17 cellular contexts compared by ENCODE assay signal in genomic region chr11:211741-212140, GRCh38. TPM values are rescaled to one million over a fixed set of nuclear protein-coding genes. Genes with fewer than 3 reads are reported as not detected.
A peak's percentile ranks its signal among the peaks of the same experiment; 100 is the strongest.
DNase-seq lines count a peak whose midpoint lies in the region; TF ChIP-seq lines count a peak whose summit lies in the region.
"Had no signal": no experiment of that assay in that cellular context is flagged by ENCODE, and none has a peak within 500 bp of the region (broad histone marks: within the 10 kb centered on the region; RNA-seq: fewer than 3 reads in every experiment).

No MANE protein-coding gene starts in this region.

- no peaks in the 10 kb centered on the region for H3K27me3 Mint-ChIP-seq in mesothelial cell of epicardium (ENCODE audit: low read depth)

- peak overlapping the region; percentile 40 for H3K4me3 Mint-ChIP-seq in mesothelial cell of epicardium

- peak overlapping the region; percentile 57 for H3K27ac Mint-ChIP-seq in mesothelial cell of epicardium

- H3K9me3 ChIP-seq in BLaER1 (no peaks in the 10 kb centered on the region), Loucy (ENCODE audit: insufficient read depth, low read depth, low read length) (no peaks in the 10 kb centered on the region), MM.1S (replicated peaks; ENCODE audit: insufficient read depth, low read length) (no peaks in the 10 kb centered on the region)

- H3K4me1 ChIP-seq in BLaER1 (peaks cover 21% of the 10 kb centered on the region), Loucy (ENCODE audit: insufficient read depth, low read length, poor library complexity, severe bottlenecking) (peaks cover 23% of the 10 kb centered on the region), MM.1S (ENCODE audit: low read length) (peaks cover 10% of the 10 kb centered on the region)

- no peak overlapping the region for H3K27ac ChIP-seq in BLaER1
- no peak overlapping the region for H3K27ac ChIP-seq in MM.1S (ENCODE audit: low read length)
- H3K27ac ChIP-seq: HL-60, parathyroid adenoma had no signal

- H3K36me3 ChIP-seq in BLaER1 (peaks cover 74% of the 10 kb centered on the region), Loucy (ENCODE audit: insufficient read depth, low read length) (peaks cover 45% of the 10 kb centered on the region; the same call in 1 of the 2 replicates), MM.1S (replicated peaks; ENCODE audit: insufficient read depth, low read length) (peaks cover 19% of the 10 kb centered on the region; the same call in 1 of the 2 replicates)

- H3K4me1 Mint-ChIP-seq in mesothelial cell of epicardium: peaks cover 13% of the 10 kb centered on the region

- TF ChIP-seq CTCF in Loucy (conservative IDR thresholded peaks at IDR 0.05; ENCODE audit: low read length) (no peak), mesothelial cell of epicardium (IDR thresholded peaks at IDR 0.05; ENCODE audit: unreplicated experiment) (no peak), MM.1S (IDR thresholded peaks at IDR 0.05; ENCODE audit: low read length) (no peak), foreskin fibroblast (IDR thresholded peaks at IDR 0.05; ENCODE audit: low read depth, low read length) (no peak)

- H3K4me3 ChIP-seq in BLaER1 (no peak overlapping the region), Loucy (ENCODE audit: low read length, poor library complexity, severe bottlenecking) (no peak overlapping the region), MM.1S (ENCODE audit: low read length) (no peak overlapping the region), foreskin fibroblast (ENCODE audit: low read depth in 1 of 2, low read length in 2 of 2) (no peak overlapping the region)

- H3K9me2 ChIP-seq in Loucy (replicated peaks; ENCODE audit: low read depth, low read length): no peaks in the 10 kb centered on the region
- H3K9me2 ChIP-seq in MM.1S (replicated peaks; ENCODE audit: insufficient read depth, low read length): no peaks in the 10 kb centered on the region

- peak overlapping the region; percentile 98; the same call in 1 of the 2 replicates for H3K9ac ChIP-seq in BLaER1
- H3K9ac ChIP-seq in Loucy (ENCODE audit: low read depth, low read length, poor library complexity, severe bottlenecking): no peak overlapping the region
- no peak overlapping the region for H3K9ac ChIP-seq in MM.1S (ENCODE audit: low read length)
- H3K9ac ChIP-seq: parathyroid adenoma had no signal

- H3K4me2 ChIP-seq in BLaER1 (no peak overlapping the region), Loucy (ENCODE audit: low read depth, low read length, poor library complexity, severe bottlenecking) (peak overlapping the region; percentile 99), MM.1S (ENCODE audit: low read depth, low read length) (no peak overlapping the region)

- H3K27me3 ChIP-seq in BLaER1 (no peaks in the 10 kb centered on the region), Loucy (ENCODE audit: insufficient read depth, low read length, poor library complexity, severe bottlenecking) (no peaks in the 10 kb centered on the region), MM.1S (replicated peaks; ENCODE audit: insufficient read depth, low read length) (no peaks in the 10 kb centered on the region)

- no peaks in the 10 kb centered on the region for H3K9me3 Mint-ChIP-seq in mesothelial cell of epicardium

- H3K79me2 ChIP-seq in Loucy (ENCODE audit: insufficient read depth, low read length): peaks cover 46% of the 10 kb centered on the region
- H3K79me2 ChIP-seq in MM.1S (ENCODE audit: low read length): peaks cover 39% of the 10 kb centered on the region
- H3K79me2 ChIP-seq: parathyroid adenoma had no signal

- no peak for DNase-seq in mesothelial cell of epicardium (ENCODE audit: low spot score in 2 of 2, unreplicated experiment in 2 of 2)
- no peak for DNase-seq in MM.1S
- DNase-seq in foreskin fibroblast: no peak
- DNase-seq in stimulated activated CD4-positive, alpha-beta T cell treated with anti-CD3 and anti-CD28 coated beads, Interleukin-4, amount 100 ng/mL, for 4 hours: no peak
- DNase-seq: activated T-cell treated with anti-CD3 and anti-CD28 coated beads for 4 hours; amniotic stem cell; NCI-H1436 treated with DMSO at 0.1 percent for 48 hours; NCI-H2227 treated with DMSO at 0.1 percent for 48 hours; NK-92 treated with Interleukin-12 subunit alpha and Interleukin-12 subunit beta, amount 100 ng/mL, for 24 hours; small intestine had no signal

- peaks cover 46% of the 10 kb centered on the region for H4K20me1 ChIP-seq in BLaER1
- peaks cover 25% of the 10 kb centered on the region for H4K20me1 ChIP-seq in Loucy (ENCODE audit: insufficient read depth, low read length, poor library complexity, severe bottlenecking)
- H4K20me1 ChIP-seq in MM.1S (ENCODE audit: insufficient read depth, low read length): no peaks in the 10 kb centered on the region

- H3F3A ChIP-seq in Loucy (ENCODE audit: low read depth): peaks cover 5% of the 10 kb centered on the region
- peaks cover 13% of the 10 kb centered on the region for H3F3A ChIP-seq in MM.1S (ENCODE audit: insufficient read depth, low read length)

- H2AFZ ChIP-seq in Loucy (ENCODE audit: low read length): no peak overlapping the region
- H2AFZ ChIP-seq in MM.1S (ENCODE audit: low read length): no peak overlapping the region
- H2AFZ ChIP-seq: parathyroid adenoma had no signal

- H3K36me3 Mint-ChIP-seq in mesothelial cell of epicardium: peaks cover 20% of the 10 kb centered on the region

RNA-seq across cellular contexts. Expression of gene RIC8A, which starts 4.2 kb away (rescaled TPM):
- total RNA-seq in mesothelial cell of epicardium: 85.2 to 100.0 TPM (median 91.8 TPM) in 3 replicates

RNA-seq across cellular contexts. Expression of gene BET1L, which starts 4.5 kb away (rescaled TPM):
- total RNA-seq in mesothelial cell of epicardium: 64.3 to 68.2 TPM (median 65.5 TPM) in 3 replicates

RNA-seq across cellular contexts. Expression of gene SCGB1C1, which starts 18.9 kb away (rescaled TPM):
- not detected in 3 replicates for total RNA-seq in mesothelial cell of epicardium
- total RNA-seq: GM12878; LHCN-M2; T-helper 2 cell treated with Interferon-gamma antibody and Interleukin-4, amounts not matched to agents 100 ng/mL and 5 ng/mL, for 36 hours had no signal

RNA-seq across cellular contexts. Expression of gene SIRT3, which starts 24.4 kb away (rescaled TPM):
- 33.2 to 33.7 TPM (median 33.3 TPM) in 3 replicates for total RNA-seq in mesothelial cell of epicardium

RNA-seq across cellular contexts. Expression of gene PSMD13, which starts 25.0 kb away (rescaled TPM):
- total RNA-seq in mesothelial cell of epicardium: 93.0 to 96.2 TPM (median 93.9 TPM) in 3 replicates
